1 cellular context compared by ENCODE assay signal in the genomic region with DNA sequence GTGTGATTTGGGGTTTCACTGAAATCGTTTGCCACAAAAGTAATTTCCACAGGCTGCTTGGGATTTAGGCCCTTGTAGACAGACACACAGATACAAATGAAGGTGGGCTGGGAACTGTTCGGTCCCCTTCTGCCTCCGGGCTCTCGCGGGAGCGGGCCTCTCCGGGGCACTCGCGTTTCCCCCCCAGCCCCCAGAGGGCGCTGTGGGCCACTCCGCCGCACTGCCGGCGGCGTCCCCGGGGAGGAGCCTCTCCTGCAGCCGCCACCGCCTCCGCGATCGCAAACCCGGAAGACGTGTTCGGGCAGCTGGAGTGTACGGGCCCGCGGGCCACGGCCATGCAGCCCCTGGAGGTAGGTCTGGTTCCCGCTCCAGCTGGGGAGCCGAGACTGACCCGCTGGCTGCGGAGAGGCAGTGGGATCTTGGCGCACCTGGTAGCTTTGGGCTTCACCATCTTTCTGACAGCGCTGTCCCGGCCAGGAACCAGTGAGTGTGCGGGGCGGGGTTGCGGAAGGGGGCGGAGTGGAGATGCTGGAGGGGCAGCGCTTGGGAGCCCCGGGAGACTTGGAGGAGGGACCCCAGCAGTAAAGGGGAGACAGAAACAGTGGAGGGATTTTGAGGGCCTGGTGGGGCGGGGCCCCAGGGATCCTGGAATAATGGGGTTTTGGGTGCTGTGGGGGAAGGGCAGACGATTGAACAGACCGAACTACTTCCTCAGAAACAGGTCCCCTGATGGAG.
TF ChIP-seq lines count a peak whose summit lies in the region.

A gene with protein sequence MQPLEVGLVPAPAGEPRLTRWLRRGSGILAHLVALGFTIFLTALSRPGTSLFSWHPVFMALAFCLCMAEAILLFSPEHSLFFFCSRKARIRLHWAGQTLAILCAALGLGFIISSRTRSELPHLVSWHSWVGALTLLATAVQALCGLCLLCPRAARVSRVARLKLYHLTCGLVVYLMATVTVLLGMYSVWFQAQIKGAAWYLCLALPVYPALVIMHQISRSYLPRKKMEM (plus strand): TSS at position 290 of the 735 bp plus-strand sequence. CDS start 46 bp downstream, at position 336.

TF ChIP-seq in HepG2, 621 proteins besides CTCF, POLR2A, EP300 and RAD21 (continued from another document and continues in another):
- TF ChIP-seq, protein P1, sequence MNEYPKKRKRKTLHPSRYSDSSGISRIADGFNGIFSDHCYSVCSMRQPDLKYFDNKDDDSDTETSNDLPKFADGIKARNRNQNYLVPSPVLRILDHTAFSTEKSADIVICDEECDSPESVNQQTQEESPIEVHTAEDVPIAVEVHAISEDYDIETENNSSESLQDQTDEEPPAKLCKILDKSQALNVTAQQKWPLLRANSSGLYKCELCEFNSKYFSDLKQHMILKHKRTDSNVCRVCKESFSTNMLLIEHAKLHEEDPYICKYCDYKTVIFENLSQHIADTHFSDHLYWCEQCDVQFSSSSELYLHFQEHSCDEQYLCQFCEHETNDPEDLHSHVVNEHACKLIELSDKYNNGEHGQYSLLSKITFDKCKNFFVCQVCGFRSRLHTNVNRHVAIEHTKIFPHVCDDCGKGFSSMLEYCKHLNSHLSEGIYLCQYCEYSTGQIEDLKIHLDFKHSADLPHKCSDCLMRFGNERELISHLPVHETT (CRISPR knock-in tag; conservative IDR thresholded peaks at IDR 0.05) = no peak
- TF ChIP-seq RAD51 (IDR thresholded peaks at IDR 0.05; ENCODE audit: borderline replicate concordance) (no peak), ZNF619 (CRISPR knock-in tag; IDR thresholded peaks at IDR 0.05) (peak; percentile 85), GATA4 (IDR thresholded peaks at IDR 0.05; ENCODE audit: borderline replicate concordance, low read depth) (no peak), CENPX (CRISPR knock-in tag; IDR thresholded peaks at IDR 0.05) (no peak), ZSCAN25 (CRISPR knock-in tag; IDR thresholded peaks at IDR 0.05) (no peak; the same call in 1 of the 2 replicates), ZNF777 (CRISPR knock-in tag; IDR thresholded peaks at IDR 0.05) (no peak), ZNF850 (CRISPR knock-in tag; conservative IDR thresholded peaks at IDR 0.05) (no peak), JARID2 (CRISPR knock-in tag; IDR thresholded peaks at IDR 0.05; ENCODE audit: insufficient replicate concordance) (peak; percentile 49), ZFY (CRISPR knock-in tag; IDR thresholded peaks at IDR 0.05) (peak; percentile 85), SMARCE1 (IDR thresholded peaks at IDR 0.05; ENCODE audit: borderline replicate concordance) (no peak), AGO1 (IDR thresholded peaks at IDR 0.05; ENCODE audit: low read depth, low read length, poor library complexity, severe bottlenecking) (no peak), MAF1 (CRISPR knock-in tag; IDR thresholded peaks at IDR 0.05; ENCODE audit: borderline replicate concordance) (peak; percentile 76; the same call in 1 of the 2 replicates), SNAPC2 (CRISPR knock-in tag; IDR thresholded peaks at IDR 0.05) (peak; percentile 75), ZNF333 (CRISPR knock-in tag; IDR thresholded peaks at IDR 0.05; ENCODE audit: borderline replicate concordance) (no peak), KDM6A (CRISPR knock-in tag; IDR thresholded peaks at IDR 0.05; ENCODE audit: low read depth) (no peak), ZNF205 (CRISPR knock-in tag; IDR thresholded peaks at IDR 0.05) (peak; percentile 53; the same call in 1 of the 2 replicates), TCF7 (IDR thresholded peaks at IDR 0.05; ENCODE audit: low read depth) (no peak), IRX3 (CRISPR knock-in tag; IDR thresholded peaks at IDR 0.05; ENCODE audit: borderline replicate concordance, low read depth) (0 out of 2 replicates have a peak, but pooled peaks have one; percentile 59), TBX3 (IDR thresholded peaks at IDR 0.05; ENCODE audit: borderline replicate concordance) (no peak), PAX8 (CRISPR knock-in tag; IDR thresholded peaks at IDR 0.05; ENCODE audit: borderline replicate concordance) (no peak), ZNF589 (CRISPR knock-in tag; conservative IDR thresholded peaks at IDR 0.05) (no peak), ZNF652 (CRISPR knock-in tag; IDR thresholded peaks at IDR 0.05; ENCODE audit: borderline replicate concordance, low read depth) (no peak), SKI (IDR thresholded peaks at IDR 0.05; ENCODE audit: partially characterized antibody) (peak; percentile 67), ZBTB38 (CRISPR knock-in tag; IDR thresholded peaks at IDR 0.05) (no peak), HDAC6 (IDR thresholded peaks at IDR 0.05; ENCODE audit: low read depth, low read length) (no peak), FIP1L1 (IDR thresholded peaks at IDR 0.05; ENCODE audit: borderline replicate concordance, insufficient read depth, low read depth, low read length) (no peak), CC2D1A (CRISPR knock-in tag; IDR thresholded peaks at IDR 0.05) (no peak), ZNF569 (CRISPR knock-in tag; IDR thresholded peaks at IDR 0.05; ENCODE audit: borderline replicate concordance) (no peak), ZNF879 (CRISPR knock-in tag; IDR thresholded peaks at IDR 0.05) (no peak), SP5 (CRISPR knock-in tag; IDR thresholded peaks at IDR 0.05; ENCODE audit: borderline replicate concordance, low read depth) (peak; percentile 73), CBX2 (IDR thresholded peaks at IDR 0.05; ENCODE audit: low read depth, low read length) (no peak), CBX2 (CRISPR knock-in tag; IDR thresholded peaks at IDR 0.05; ENCODE audit: low read depth) (no peak), EHMT2 (IDR thresholded peaks at IDR 0.05; ENCODE audit: borderline replicate concordance, low read depth, low read length) (no peak), ZNF335 (CRISPR knock-in tag; IDR thresholded peaks at IDR 0.05) (no peak), SMAD9 (CRISPR knock-in tag; IDR thresholded peaks at IDR 0.05) (no peak), XBP1 (CRISPR knock-in tag; IDR thresholded peaks at IDR 0.05) (no peak), ZNF530 (CRISPR knock-in tag; IDR thresholded peaks at IDR 0.05; ENCODE audit: low read depth) (no peak), ZNF292 (CRISPR knock-in tag; IDR thresholded peaks at IDR 0.05; ENCODE audit: borderline replicate concordance, low read depth) (peak; percentile 33; the same call in 1 of the 2 replicates), RFXANK (CRISPR knock-in tag; IDR thresholded peaks at IDR 0.05) (no peak), MIER3 (CRISPR knock-in tag; IDR thresholded peaks at IDR 0.05; ENCODE audit: borderline replicate concordance) (no peak; the same call in 1 of the 2 replicates), ZNF775 (CRISPR knock-in tag; IDR thresholded peaks at IDR 0.05; ENCODE audit: borderline replicate concordance) (no peak), HMGA1 (CRISPR knock-in tag; conservative IDR thresholded peaks at IDR 0.05) (no peak), ZNF547 (CRISPR knock-in tag; IDR thresholded peaks at IDR 0.05) (no peak), ONECUT2 (CRISPR knock-in tag; IDR thresholded peaks at IDR 0.05) (no peak), ZNF282 (IDR thresholded peaks at IDR 0.05; ENCODE audit: partially characterized antibody) (no peak), CAMTA2 (CRISPR knock-in tag; IDR thresholded peaks at IDR 0.05; ENCODE audit: borderline replicate concordance) (peak; percentile 40; the same call in 1 of the 2 replicates), NFIB (CRISPR knock-in tag; IDR thresholded peaks at IDR 0.05; ENCODE audit: borderline replicate concordance) (no peak), HMG20A (CRISPR knock-in tag; IDR thresholded peaks at IDR 0.05; ENCODE audit: borderline replicate concordance) (no peak), PCBP2 (optimal IDR thresholded peaks at IDR 0.05; ENCODE audit: low read depth, low read length, poor library complexity, severe bottlenecking) (no peak), ISX (CRISPR knock-in tag; conservative IDR thresholded peaks at IDR 0.05) (no peak), ARNTL (CRISPR knock-in tag; IDR thresholded peaks at IDR 0.05) (no peak), NBN (conservative IDR thresholded peaks at IDR 0.05) (no peak)
- TF ChIP-seq, protein P2, sequence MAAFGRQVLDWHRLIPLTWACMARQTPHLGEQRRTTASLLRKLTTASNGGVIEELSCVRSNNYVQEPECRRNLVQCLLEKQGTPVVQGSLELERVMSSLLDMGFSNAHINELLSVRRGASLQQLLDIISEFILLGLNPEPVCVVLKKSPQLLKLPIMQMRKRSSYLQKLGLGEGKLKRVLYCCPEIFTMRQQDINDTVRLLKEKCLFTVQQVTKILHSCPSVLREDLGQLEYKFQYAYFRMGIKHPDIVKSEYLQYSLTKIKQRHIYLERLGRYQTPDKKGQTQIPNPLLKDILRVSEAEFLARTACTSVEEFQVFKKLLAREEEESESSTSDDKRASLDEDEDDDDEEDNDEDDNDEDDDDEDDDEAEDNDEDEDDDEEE (CRISPR knock-in tag; IDR thresholded peaks at IDR 0.05) = peak; percentile 88
- TF ChIP-seq, protein P3, sequence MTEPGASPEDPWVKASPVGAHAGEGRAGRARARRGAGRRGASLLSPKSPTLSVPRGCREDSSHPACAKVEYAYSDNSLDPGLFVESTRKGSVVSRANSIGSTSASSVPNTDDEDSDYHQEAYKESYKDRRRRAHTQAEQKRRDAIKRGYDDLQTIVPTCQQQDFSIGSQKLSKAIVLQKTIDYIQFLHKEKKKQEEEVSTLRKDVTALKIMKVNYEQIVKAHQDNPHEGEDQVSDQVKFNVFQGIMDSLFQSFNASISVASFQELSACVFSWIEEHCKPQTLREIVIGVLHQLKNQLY (CRISPR knock-in tag; IDR thresholded peaks at IDR 0.05) = no peak
- TF ChIP-seq, protein P4, sequence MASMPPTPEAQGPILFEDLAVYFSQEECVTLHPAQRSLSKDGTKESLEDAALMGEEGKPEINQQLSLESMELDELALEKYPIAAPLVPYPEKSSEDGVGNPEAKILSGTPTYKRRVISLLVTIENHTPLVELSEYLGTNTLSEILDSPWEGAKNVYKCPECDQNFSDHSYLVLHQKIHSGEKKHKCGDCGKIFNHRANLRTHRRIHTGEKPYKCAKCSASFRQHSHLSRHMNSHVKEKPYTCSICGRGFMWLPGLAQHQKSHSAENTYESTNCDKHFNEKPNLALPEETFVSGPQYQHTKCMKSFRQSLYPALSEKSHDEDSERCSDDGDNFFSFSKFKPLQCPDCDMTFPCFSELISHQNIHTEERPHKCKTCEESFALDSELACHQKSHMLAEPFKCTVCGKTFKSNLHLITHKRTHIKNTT (CRISPR knock-in tag; IDR thresholded peaks at IDR 0.05) = no peak
- TF ChIP-seq, protein P5, sequence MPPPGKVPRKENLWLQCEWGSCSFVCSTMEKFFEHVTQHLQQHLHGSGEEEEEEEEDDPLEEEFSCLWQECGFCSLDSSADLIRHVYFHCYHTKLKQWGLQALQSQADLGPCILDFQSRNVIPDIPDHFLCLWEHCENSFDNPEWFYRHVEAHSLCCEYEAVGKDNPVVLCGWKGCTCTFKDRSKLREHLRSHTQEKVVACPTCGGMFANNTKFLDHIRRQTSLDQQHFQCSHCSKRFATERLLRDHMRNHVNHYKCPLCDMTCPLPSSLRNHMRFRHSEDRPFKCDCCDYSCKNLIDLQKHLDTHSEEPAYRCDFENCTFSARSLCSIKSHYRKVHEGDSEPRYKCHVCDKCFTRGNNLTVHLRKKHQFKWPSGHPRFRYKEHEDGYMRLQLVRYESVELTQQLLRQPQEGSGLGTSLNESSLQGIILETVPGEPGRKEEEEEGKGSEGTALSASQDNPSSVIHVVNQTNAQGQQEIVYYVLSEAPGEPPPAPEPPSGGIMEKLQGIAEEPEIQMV (CRISPR knock-in tag; IDR thresholded peaks at IDR 0.05; ENCODE audit: low read depth) = 0 out of 2 replicates have a peak, but pooled peaks have one; percentile 22
- TF ChIP-seq, protein P6, sequence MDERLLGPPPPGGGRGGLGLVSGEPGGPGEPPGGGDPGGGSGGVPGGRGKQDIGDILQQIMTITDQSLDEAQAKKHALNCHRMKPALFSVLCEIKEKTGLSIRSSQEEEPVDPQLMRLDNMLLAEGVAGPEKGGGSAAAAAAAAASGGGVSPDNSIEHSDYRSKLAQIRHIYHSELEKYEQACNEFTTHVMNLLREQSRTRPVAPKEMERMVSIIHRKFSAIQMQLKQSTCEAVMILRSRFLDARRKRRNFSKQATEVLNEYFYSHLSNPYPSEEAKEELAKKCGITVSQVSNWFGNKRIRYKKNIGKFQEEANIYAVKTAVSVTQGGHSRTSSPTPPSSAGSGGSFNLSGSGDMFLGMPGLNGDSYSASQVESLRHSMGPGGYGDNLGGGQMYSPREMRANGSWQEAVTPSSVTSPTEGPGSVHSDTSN (CRISPR knock-in tag; IDR thresholded peaks at IDR 0.05) = no peak
- TF ChIP-seq, protein P7, sequence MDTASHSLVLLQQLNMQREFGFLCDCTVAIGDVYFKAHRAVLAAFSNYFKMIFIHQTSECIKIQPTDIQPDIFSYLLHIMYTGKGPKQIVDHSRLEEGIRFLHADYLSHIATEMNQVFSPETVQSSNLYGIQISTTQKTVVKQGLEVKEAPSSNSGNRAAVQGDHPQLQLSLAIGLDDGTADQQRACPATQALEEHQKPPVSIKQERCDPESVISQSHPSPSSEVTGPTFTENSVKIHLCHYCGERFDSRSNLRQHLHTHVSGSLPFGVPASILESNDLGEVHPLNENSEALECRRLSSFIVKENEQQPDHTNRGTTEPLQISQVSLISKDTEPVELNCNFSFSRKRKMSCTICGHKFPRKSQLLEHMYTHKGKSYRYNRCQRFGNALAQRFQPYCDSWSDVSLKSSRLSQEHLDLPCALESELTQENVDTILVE (CRISPR knock-in tag; IDR thresholded peaks at IDR 0.05) = peak; percentile 45; the same call in 1 of the 2 replicates
- TF ChIP-seq, protein P8, sequence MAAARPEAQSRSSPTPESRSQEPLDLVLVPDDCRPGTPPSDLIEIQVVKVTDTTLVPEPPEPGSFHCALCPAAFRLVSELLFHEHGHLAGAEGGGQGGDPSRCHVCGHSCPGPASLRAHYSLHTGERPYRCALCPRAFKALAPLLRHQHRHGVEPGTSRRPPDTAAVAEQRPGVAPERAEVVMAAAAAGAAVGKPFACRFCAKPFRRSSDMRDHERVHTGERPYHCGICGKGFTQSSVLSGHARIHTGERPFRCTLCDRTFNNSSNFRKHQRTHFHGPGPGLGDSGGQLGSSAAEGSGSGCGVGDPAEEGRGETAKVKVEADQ (CRISPR knock-in tag; IDR thresholded peaks at IDR 0.05; ENCODE audit: borderline replicate concordance) = no peak
- TF ChIP-seq, protein P9, sequence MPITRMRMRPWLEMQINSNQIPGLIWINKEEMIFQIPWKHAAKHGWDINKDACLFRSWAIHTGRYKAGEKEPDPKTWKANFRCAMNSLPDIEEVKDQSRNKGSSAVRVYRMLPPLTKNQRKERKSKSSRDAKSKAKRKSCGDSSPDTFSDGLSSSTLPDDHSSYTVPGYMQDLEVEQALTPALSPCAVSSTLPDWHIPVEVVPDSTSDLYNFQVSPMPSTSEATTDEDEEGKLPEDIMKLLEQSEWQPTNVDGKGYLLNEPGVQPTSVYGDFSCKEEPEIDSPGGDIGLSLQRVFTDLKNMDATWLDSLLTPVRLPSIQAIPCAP (CRISPR knock-in tag; IDR thresholded peaks at IDR 0.05; ENCODE audit: low read depth) = no peak
- TF ChIP-seq, protein P10, sequence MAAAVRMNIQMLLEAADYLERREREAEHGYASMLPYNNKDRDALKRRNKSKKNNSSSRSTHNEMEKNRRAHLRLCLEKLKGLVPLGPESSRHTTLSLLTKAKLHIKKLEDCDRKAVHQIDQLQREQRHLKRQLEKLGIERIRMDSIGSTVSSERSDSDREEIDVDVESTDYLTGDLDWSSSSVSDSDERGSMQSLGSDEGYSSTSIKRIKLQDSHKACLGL (CRISPR knock-in tag; IDR thresholded peaks at IDR 0.05) = peak; percentile 73; the same call in 1 of the 2 replicates
